ENCODE assay signal across 8 cellular contexts in genomic region chr2:100104718-100105677, GRCh38. TPM values are rescaled to one million over a fixed set of nuclear protein-coding genes. Genes with fewer than 3 reads are reported as not detected.
DNase-seq lines count a peak whose midpoint lies in the region; ATAC-seq lines count a peak whose summit lies in the region.

No MANE protein-coding gene starts in this region.

- H3K36me3 Mint-ChIP-seq in CD8-positive, alpha-beta memory T cell: no peaks in the 10 kb centered on the region
- H3K36me3 Mint-ChIP-seq in activated naive CD4-positive, alpha-beta T cell treated with anti-CD3 and anti-CD28 coated beads, Interleukin-2, amount 50 U/mL, for 24 hours: peaks cover 2% of the 10 kb centered on the region

- no peaks in the 10 kb centered on the region for H3K4me1 ChIP-seq in CD8-positive, alpha-beta memory T cell (ENCODE audit: insufficient read depth, low read length)
- no peaks in the 10 kb centered on the region for H3K4me1 ChIP-seq in right cardiac atrium (ENCODE audit: control insufficient read depth, insufficient read depth, low read length)

- WGBS in right cardiac atrium: under 1% methylated on average over 110 of the region's 119 CpGs

- H3K27me3 ChIP-seq in CD8-positive, alpha-beta memory T cell (ENCODE audit: insufficient read depth, low read length, poor library complexity, severe bottlenecking): no peaks in the 10 kb centered on the region
- H3K27me3 ChIP-seq in right cardiac atrium (ENCODE audit: control insufficient read depth, insufficient read depth): no peaks in the 10 kb centered on the region

- ATAC-seq in right cardiac atrium (peak; percentile 56 to 72), sciatic nerve (peak; percentile 6)

- H3K4me3 Mint-ChIP-seq in CD8-positive, alpha-beta memory T cell: peak overlapping the region; percentile 69 to 86 (median 76)
- peak overlapping the region; percentile 80 for H3K4me3 Mint-ChIP-seq in activated naive CD4-positive, alpha-beta T cell treated with anti-CD3 and anti-CD28 coated beads, Interleukin-2, amount 50 U/mL, for 24 hours

- peak overlapping the region in 1 of 8 donors; percentile 29 for H3K27ac Mint-ChIP-seq in CD8-positive, alpha-beta memory T cell
- H3K27ac Mint-ChIP-seq in activated naive CD4-positive, alpha-beta T cell treated with anti-CD3 and anti-CD28 coated beads, Interleukin-2, amount 50 U/mL, for 24 hours: peak overlapping the region; percentile 59

- H3K36me3 ChIP-seq in CD8-positive, alpha-beta memory T cell (ENCODE audit: insufficient read depth, low read length): no peaks in the 10 kb centered on the region

- peaks cover 5 to 11% (median 11%) of the 10 kb centered on the region in 3 donors for H3K4me1 Mint-ChIP-seq in CD8-positive, alpha-beta memory T cell
- H3K4me1 Mint-ChIP-seq in activated naive CD4-positive, alpha-beta T cell treated with anti-CD3 and anti-CD28 coated beads, Interleukin-2, amount 50 U/mL, for 24 hours: peaks cover 17% of the 10 kb centered on the region

- POLR2A ChIA-PET in CD8-positive, alpha-beta memory T cell (lab: Charles Lee): no interaction called here

- intact Hi-C loops in right cardiac atrium (cut with DNase I) (no loop called here), sciatic nerve (cut with DNase I) (no loop called here)

- no peak overlapping the region for H3K27ac ChIP-seq in CD8-positive, alpha-beta memory T cell (ENCODE audit: low read depth, low read length)
- peak overlapping the region; percentile 26 for H3K27ac ChIP-seq in right cardiac atrium (ENCODE audit: low read length)

- peak in 3 of 5 donors; percentile 3 to 8 (median 6) for DNase-seq in CD8-positive, alpha-beta memory T cell
- DNase-seq in HuH-7 (ENCODE audit: low spot score) (peak; percentile 38), right cardiac atrium (peak; percentile 16 to 70 (median 62)), sciatic nerve (ENCODE audit: low spot score) (peak; percentile 58), middle frontal gyrus (ENCODE audit: extremely low spot score, low spot score) (no peak), HCEC 1CT (no peak), NCI-H82 treated with DMSO at 0.1 percent for 48 hours (lab: John Stamatoyannopoulos, UW; ENCODE audit: unreplicated experiment) (no peak)

- H3K27me3 Mint-ChIP-seq in CD8-positive, alpha-beta memory T cell: peaks cover 9 to 42% of the 10 kb centered on the region in 2 donors
- H3K27me3 Mint-ChIP-seq in activated naive CD4-positive, alpha-beta T cell treated with anti-CD3 and anti-CD28 coated beads, Interleukin-2, amount 50 U/mL, for 24 hours: no peaks in the 10 kb centered on the region

- peaks cover 0 to 6% (median 0%) of the 10 kb centered on the region in 5 donors for H3K9me3 Mint-ChIP-seq in CD8-positive, alpha-beta memory T cell
- no peaks in the 10 kb centered on the region for H3K9me3 Mint-ChIP-seq in activated naive CD4-positive, alpha-beta T cell treated with anti-CD3 and anti-CD28 coated beads, Interleukin-2, amount 50 U/mL, for 24 hours

- H3K4me3 ChIP-seq in CD8-positive, alpha-beta memory T cell (ENCODE audit: low read length): no peak overlapping the region
- H3K4me3 ChIP-seq in right cardiac atrium (ENCODE audit: low read length): peak overlapping the region; percentile 94

- H3K9me3 ChIP-seq in CD8-positive, alpha-beta memory T cell (ENCODE audit: low read length): no peaks in the 10 kb centered on the region
- H3K9me3 ChIP-seq in right cardiac atrium (ENCODE audit: control insufficient read depth, low read length): no peaks in the 10 kb centered on the region

- CTCF ChIA-PET in CD8-positive, alpha-beta memory T cell (lab: Charles Lee): no interaction called here

RNA-seq across cellular contexts. Expression of gene AFF3, which starts 37.4 kb away (rescaled TPM):
- total RNA-seq in CD8-positive, alpha-beta memory T cell: under 1 TPM; 0.48 to 0.53 TPM
- 1.3 TPM for polyA plus RNA-seq in CD8-positive, alpha-beta memory T cell
- total RNA-seq in right cardiac atrium: 10 to 100 TPM; 16.7 to 22.0 (median 17.8) TPM
- polyA plus RNA-seq in right cardiac atrium: 4.0 TPM
- total RNA-seq in sciatic nerve: 14.2 TPM

Comparison
In these comparisons a context has a peak if more than half of its experiments do, and no peak if none do; other contexts are left out.
1. DNase-seq: peak in CD8-positive, alpha-beta memory T cell (3 of 5), HuH-7 (single experiment), right cardiac atrium (3 of 3) and sciatic nerve (single experiment); none in middle frontal gyrus (single experiment), HCEC 1CT (single experiment) and NCI-H82 treated with DMSO at 0.1 percent for 48 hours (single experiment).